ENCODE assay signal across 11 cellular contexts in genomic region chr3:183313764-183314163, GRCh38.
"Had no signal": no experiment of that assay in that cellular context is flagged by ENCODE, and none has a peak within 500 bp of the region (broad histone marks: within the 10 kb centered on the region; RNA-seq: fewer than 3 reads in every experiment).

No MANE protein-coding gene starts in this region.

- ATAC-seq: activated CD4-positive, CD25-positive, alpha-beta regulatory T cell treated with anti-CD3 and anti-CD28 coated beads, Interleukin-2, amount 50 U/mL, for 24 hours; activated naive CD8-positive, alpha-beta T cell treated with anti-CD3 and anti-CD28 coated beads, Interleukin-2, amount 50 U/mL, for 24 hours; activated T-helper 17 cell treated with anti-CD3 and anti-CD28 coated beads, Interleukin-2, amount 50 U/mL, for 72 hours; left ventricle myocardium superior; psoas muscle; sciatic nerve had no signal

- DNase-seq: activated naive CD4-positive, alpha-beta T cell treated with anti-CD3 and anti-CD28 coated beads for 36 hours; activated naive CD8-positive, alpha-beta T cell treated with anti-CD3 and anti-CD28 coated beads, Interleukin-2, amount 50 U/mL, for 24 hours; esophagus squamous epithelium; left ventricle myocardium superior; mesendoderm; nephron progenitor cell; psoas muscle had no signal

- H3K9me3 ChIP-seq: esophagus squamous epithelium, psoas muscle had no signal

- H3K27me3 Mint-ChIP-seq: activated T-helper 17 cell treated with anti-CD3 and anti-CD28 coated beads, Interleukin-2, amount 50 U/mL, for 72 hours; stimulated activated naive CD8-positive, alpha-beta T cell treated with anti-CD3 and anti-CD28 coated beads, Interleukin-15, Interleukin-2, amounts not matched to agents 100 ng/mL and 50 ng/mL, for 24 hours had no signal

- H3K36me3 ChIP-seq: esophagus squamous epithelium had no signal

- H3K27ac ChIP-seq: esophagus squamous epithelium, psoas muscle had no signal

- H3K4me3 Mint-ChIP-seq: activated naive CD4-positive, alpha-beta T cell treated with anti-CD3 and anti-CD28 coated beads for 36 hours; activated naive CD8-positive, alpha-beta T cell treated with anti-CD3 and anti-CD28 coated beads, Interleukin-2, amount 50 U/mL, for 24 hours; activated T-helper 17 cell treated with anti-CD3 and anti-CD28 coated beads, Interleukin-2, amount 50 U/mL, for 72 hours; nephron progenitor cell; stimulated activated naive CD8-positive, alpha-beta T cell treated with anti-CD3 and anti-CD28 coated beads, Interleukin-15, Interleukin-2, amounts not matched to agents 100 ng/mL and 50 ng/mL, for 24 hours had no signal

- H3K4me3 ChIP-seq: esophagus squamous epithelium, psoas muscle had no signal

- H3K9me3 Mint-ChIP-seq: activated naive CD4-positive, alpha-beta T cell treated with anti-CD3 and anti-CD28 coated beads for 36 hours; activated naive CD8-positive, alpha-beta T cell treated with anti-CD3 and anti-CD28 coated beads, Interleukin-2, amount 50 U/mL, for 24 hours; activated T-helper 17 cell treated with anti-CD3 and anti-CD28 coated beads, Interleukin-2, amount 50 U/mL, for 72 hours; nephron progenitor cell; stimulated activated naive CD8-positive, alpha-beta T cell treated with anti-CD3 and anti-CD28 coated beads, Interleukin-15, Interleukin-2, amounts not matched to agents 100 ng/mL and 50 ng/mL, for 24 hours had no signal

- H3K27ac Mint-ChIP-seq: activated naive CD4-positive, alpha-beta T cell treated with anti-CD3 and anti-CD28 coated beads for 36 hours; activated T-helper 17 cell treated with anti-CD3 and anti-CD28 coated beads, Interleukin-2, amount 50 U/mL, for 72 hours; nephron progenitor cell had no signal

- H3K27me3 ChIP-seq: esophagus squamous epithelium had no signal
